ENCODE assay signal across 8 cellular contexts in genomic region chr17:67293251-67294203, GRCh38. TPM values are rescaled to one million over a fixed set of nuclear protein-coding genes. Genes with fewer than 3 reads are reported as not detected.
DNase-seq lines count a peak whose midpoint lies in the region; ATAC-seq and TF ChIP-seq lines count a peak whose summit lies in the region.

No MANE protein-coding gene starts in this region.

- no peaks in the 10 kb centered on the region for H3K27me3 Mint-ChIP-seq in natural killer cell treated with Interleukin-12 subunit alpha and Interleukin-12 subunit beta and Interleukin-15 and Interleukin-18, amount 100 ng/mL, for 72 hours

- peaks cover 6 to 15% of the 10 kb centered on the region in 2 donors for H3K4me1 Mint-ChIP-seq in natural killer cell treated with Interleukin-12 subunit alpha and Interleukin-12 subunit beta and Interleukin-15 and Interleukin-18, amount 100 ng/mL, for 72 hours (ENCODE audit: low read depth in 2 of 2)

- in situ Hi-C loops in GM13976 (cut with MboI; ENCODE audit: low sequenced_read_pairs, unreplicated experiment): no loop called here

- no peaks in the 10 kb centered on the region for H3K9me3 Mint-ChIP-seq in natural killer cell treated with Interleukin-12 subunit alpha and Interleukin-12 subunit beta and Interleukin-15 and Interleukin-18, amount 100 ng/mL, for 72 hours

- TF ChIP-seq CTCF in GM13976 (IDR thresholded peaks at IDR 0.05; ENCODE audit: borderline replicate concordance, control extremely low read depth, extremely low read depth, insufficient read depth, missing control alignments) (peak; percentile 87), HFF-Myc (IDR thresholded peaks at IDR 0.05; ENCODE audit: low read depth, low read length, missing control alignments) (peak; percentile 61)

- TF ChIP-seq POLR2A in erythroblast (IDR thresholded peaks at IDR 0.05; ENCODE audit: low read length): no peak

- no peak overlapping the region for H3K4me3 ChIP-seq in HFF-Myc (replicated peaks; ENCODE audit: low read depth, low read length)

- H3K36me3 Mint-ChIP-seq in natural killer cell treated with Interleukin-12 subunit alpha and Interleukin-12 subunit beta and Interleukin-15 and Interleukin-18, amount 100 ng/mL, for 72 hours: no peaks in the 10 kb centered on the region

- no peak overlapping the region for H3K4me3 Mint-ChIP-seq in natural killer cell treated with Interleukin-12 subunit alpha and Interleukin-12 subunit beta and Interleukin-15 and Interleukin-18, amount 100 ng/mL, for 72 hours

- DNase-seq in GM13976 (ENCODE audit: low spot score): peak; percentile 89
- DNase-seq in HFF-Myc (ENCODE audit: extremely low read depth, low read depth): no peak
- DNase-seq in NCI-H774 (lab: John Stamatoyannopoulos, UW): peak; percentile 46
- peak; percentile 31 to 40 for DNase-seq in activated CD8-positive, alpha-beta memory T cell treated with anti-CD3 and anti-CD28 coated beads for 4 hours (ENCODE audit: low read depth in 2 of 2)
- peak; percentile 63 to 68 for DNase-seq in erythroblast (lab: John Stamatoyannopoulos, UW)
- DNase-seq in natural killer cell treated with Interleukin-12 subunit alpha and Interleukin-12 subunit beta and Interleukin-15 and Interleukin-18, amount 100 ng/mL, for 72 hours (ENCODE audit: low spot score): peak; percentile 81
- DNase-seq in stimulated activated naive CD4-positive, alpha-beta T cell treated with Interleukin-2 at 50 U/mL for 16 hours (lab: John Stamatoyannopoulos, UW): peak; percentile 61
- DNase-seq in globus pallidus (ENCODE audit: low spot score): no peak

- peak overlapping the region; percentile 17 to 63 for H3K27ac Mint-ChIP-seq in natural killer cell treated with Interleukin-12 subunit alpha and Interleukin-12 subunit beta and Interleukin-15 and Interleukin-18, amount 100 ng/mL, for 72 hours

- ATAC-seq in natural killer cell treated with Interleukin-12 subunit alpha and Interleukin-12 subunit beta and Interleukin-15 and Interleukin-18, amount 100 ng/mL, for 72 hours: peak; percentile 91 to 92

RNA-seq across cellular contexts. Expression of gene HELZ, which starts 48.5 kb away (rescaled TPM):
- 100 to 1,000 TPM; 106 to 110 TPM for total RNA-seq in natural killer cell treated with Interleukin-12 subunit alpha and Interleukin-12 subunit beta and Interleukin-15 and Interleukin-18, amount 100 ng/mL, for 72 hours

Comparison
In these comparisons a context has a peak if more than half of its experiments do, and no peak if none do; other contexts are left out.
1. DNase-seq: peak in GM13976 (single experiment), NCI-H774 (single experiment), activated CD8-positive, alpha-beta memory T cell treated with anti-CD3 and anti-CD28 coated beads for 4 hours (2 of 2), erythroblast (2 of 2), natural killer cell treated with Interleukin-12 subunit alpha and Interleukin-12 subunit beta and Interleukin-15 and Interleukin-18, amount 100 ng/mL, for 72 hours (single experiment) and stimulated activated naive CD4-positive, alpha-beta T cell treated with Interleukin-2 at 50 U/mL for 16 hours (single experiment); none in HFF-Myc (single experiment) and globus pallidus (single experiment).